ENCODE assay signal across 15 cellular contexts in the genomic region with DNA sequence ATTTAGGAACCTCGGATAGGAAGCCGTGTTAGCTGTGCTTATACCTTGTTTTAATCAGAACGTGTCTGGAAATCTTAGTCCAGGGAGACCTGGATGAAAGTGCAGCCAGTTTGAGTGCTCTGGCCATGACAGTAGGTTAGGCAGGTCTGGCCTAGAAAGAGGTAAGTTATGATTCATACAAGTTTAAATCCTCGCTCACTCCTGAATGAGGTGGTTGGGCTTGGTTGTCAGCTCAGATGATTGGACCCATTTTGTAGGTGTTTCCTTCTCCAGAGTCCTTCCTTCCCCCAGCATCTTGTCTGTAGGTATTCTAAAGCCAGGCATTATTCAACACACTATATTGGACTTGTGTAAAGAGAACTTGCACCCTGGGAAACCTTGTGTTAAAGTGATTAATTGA.
"Had no signal": no experiment of that assay in that cellular context is flagged by ENCODE, and none has a peak within 500 bp of the region (broad histone marks: within the 10 kb centered on the region; RNA-seq: fewer than 3 reads in every experiment).

No MANE protein-coding gene starts in this region.

- H3K9ac ChIP-seq: parathyroid adenoma had no signal

- ATAC-seq: activated naive CD4-positive, alpha-beta T cell treated with anti-CD3 and anti-CD28 coated beads, Interleukin-2, amount 50 U/mL, for 72 hours; effector memory CD8-positive, alpha-beta T cell; right lobe of liver had no signal

- H3K79me2 ChIP-seq: parathyroid adenoma had no signal

- H3K36me3 ChIP-seq: right lobe of liver had no signal

- DNase-seq: activated B cell treated with CpG ODN at 0.5 μM for 24 hours; activated CD4-positive, alpha-beta T cell treated with anti-CD3 and anti-CD28 coated beads, Interleukin-2, amount 10 ng/mL, durations not matched to agents 24 days and 14 days; activated effector memory CD4-positive, alpha-beta T cell treated with Interleukin-2 at 50 U/mL for 16 hours; activated T-cell treated with anti-CD3 and anti-CD28 coated beads, Interleukin-2, amount 50 U/mL, for 1 hour; amniotic stem cell; body of pancreas; cerebellar nuclear complex; effector memory CD8-positive, alpha-beta T cell; head of caudate nucleus; left ventricle myocardium superior; right lobe of liver; stimulated activated CD4-positive, alpha-beta T cell treated with anti-CD3 and anti-CD28 coated beads, Interleukin-12 subunit alpha, Interleukin-12 subunit beta, amount 100 ng/mL, for 4 hours; stimulated activated naive CD4-positive, alpha-beta T cell had no signal

- H3K9me3 ChIP-seq: body of pancreas, right lobe of liver had no signal

- H2AFZ ChIP-seq: parathyroid adenoma had no signal

- H3K4me3 ChIP-seq: body of pancreas, right lobe of liver had no signal

- H3K27ac ChIP-seq: body of pancreas, parathyroid adenoma had no signal

- H3K27me3 ChIP-seq: body of pancreas, right lobe of liver had no signal
